Comparison of ENCODE assay signal across 16 cellular contexts in genomic region chr2:102235042-102235473, GRCh38. TPM values are rescaled to one million over a fixed set of nuclear protein-coding genes. Genes with fewer than 3 reads are reported as not detected.
A peak's percentile ranks its signal among the peaks of the same experiment; 100 is the strongest.
DNase-seq lines count a peak whose midpoint lies in the region; ATAC-seq and TF ChIP-seq lines count a peak whose summit lies in the region.
"Had no signal": no experiment of that assay in that cellular context is flagged by ENCODE, and none has a peak within 500 bp of the region (broad histone marks: within the 10 kb centered on the region; RNA-seq: fewer than 3 reads in every experiment).

No MANE protein-coding gene starts in this region.

- H3K4me2 ChIP-seq in neuronal stem cell (ENCODE audit: insufficient read depth, low read length, poor library complexity, severe bottlenecking): no peak overlapping the region

- peak overlapping the region; percentile 27 to 61 for H3K4me3 Mint-ChIP-seq in activated T-cell treated with anti-CD3 and anti-CD28 coated beads, Interleukin-2, amount 50 U/mL, for 72 hours
- H3K4me3 Mint-ChIP-seq in glutamatergic neuron (ENCODE audit: unreplicated experiment): no peak overlapping the region

- POLR2A ChIA-PET in Panc1 (lab: Charles Lee): no interaction called here

- no peak overlapping the region for H2BK5ac ChIP-seq in neuronal stem cell (ENCODE audit: low read length)

- peak overlapping the region; percentile 99 for H4K8ac ChIP-seq in neuronal stem cell (ENCODE audit: low read depth, low read length)

- no peak for ATAC-seq in activated T-cell treated with anti-CD3 and anti-CD28 coated beads, Interleukin-2, amount 50 U/mL, for 72 hours (replicated peaks in 1 of 2)
- peak; percentile 56; the same call in 1 of the 2 replicates for ATAC-seq in Panc1

- H3K9me3 Mint-ChIP-seq in activated T-cell treated with anti-CD3 and anti-CD28 coated beads, Interleukin-2, amount 50 U/mL, for 72 hours: peaks cover 1 to 8% of the 10 kb centered on the region in 2 donors
- H3K9me3 Mint-ChIP-seq in glutamatergic neuron (ENCODE audit: unreplicated experiment): no peaks in the 10 kb centered on the region

- H2BK120ac ChIP-seq in neuronal stem cell (ENCODE audit: low read depth, low read length): peak overlapping the region; percentile 51

- peaks cover 81% of the 10 kb centered on the region for H3K4me1 Mint-ChIP-seq in activated T-cell treated with anti-CD3 and anti-CD28 coated beads, Interleukin-2, amount 50 U/mL, for 72 hours (ENCODE audit: low read depth)
- H3K4me1 Mint-ChIP-seq in glutamatergic neuron (ENCODE audit: low read depth, unreplicated experiment): no peaks in the 10 kb centered on the region

- no peaks in the 10 kb centered on the region for H3K27me3 Mint-ChIP-seq in activated T-cell treated with anti-CD3 and anti-CD28 coated beads, Interleukin-2, amount 50 U/mL, for 72 hours (ENCODE audit: low read depth)
- no peaks in the 10 kb centered on the region for H3K27me3 Mint-ChIP-seq in glutamatergic neuron (ENCODE audit: unreplicated experiment)

- H3K27ac ChIP-seq in Panc1 (ENCODE audit: low read length) (no peak overlapping the region), neuronal stem cell (replicated peaks; ENCODE audit: low read length) (no peak overlapping the region)
- H3K27ac ChIP-seq: sigmoid colon, SK-N-MC, suprapubic skin had no signal

- H3K14ac ChIP-seq in neuronal stem cell (ENCODE audit: low read length): no peak overlapping the region

- no peaks in the 10 kb centered on the region for H3K27me3 ChIP-seq in Panc1 (ENCODE audit: control insufficient read depth, insufficient read depth, low read length)
- no peaks in the 10 kb centered on the region for H3K27me3 ChIP-seq in neuronal stem cell (ENCODE audit: control insufficient read depth in 3 of 3, insufficient read depth in 3 of 3, low read depth in 1 of 3, low read length in 3 of 3)
- H3K27me3 ChIP-seq: sigmoid colon, suprapubic skin had no signal

- H3K4ac ChIP-seq in neuronal stem cell (ENCODE audit: low read length): no peak overlapping the region

- no peak overlapping the region for H3K18ac ChIP-seq in neuronal stem cell (ENCODE audit: low read length)

- H3K36me3 ChIP-seq in Panc1 (ENCODE audit: control insufficient read depth, insufficient read depth, low read length) (no peaks in the 10 kb centered on the region), neuronal stem cell (replicated peaks in 1 of 2; ENCODE audit: control insufficient read depth in 2 of 2, insufficient read depth in 2 of 2, low read length in 2 of 2) (no peaks in the 10 kb centered on the region)
- H3K36me3 ChIP-seq: sigmoid colon had no signal

- in situ Hi-C loops in Panc1 (cut with HindIII; ENCODE audit: low pct_unique_long_range_greater_than_20kb, low sequenced_read_pairs): no loop called here

- no peak for TF ChIP-seq CTCF in Panc1 (IDR thresholded peaks at IDR 0.05)
- TF ChIP-seq CTCF in epithelial cell of proximal tubule (conservative IDR thresholded peaks at IDR 0.05; ENCODE audit: low read depth, low read length): peak; percentile 11
- no peak for TF ChIP-seq CTCF in glutamatergic neuron (IDR thresholded peaks at IDR 0.05; ENCODE audit: partially characterized antibody, unreplicated experiment)

- H3K79me1 ChIP-seq in neuronal stem cell (ENCODE audit: low read depth, low read length): peaks cover 2% of the 10 kb centered on the region

- peak overlapping the region; percentile 43 for H2AK5ac ChIP-seq in neuronal stem cell (ENCODE audit: low read depth, low read length)

- no peak for DNase-seq in activated T-cell treated with anti-CD3 and anti-CD28 coated beads, Interleukin-2, amount 50 U/mL, for 72 hours
- no peak for DNase-seq in activated T-cell treated with anti-CD3 and anti-CD28 coated beads, Interleukin-2, amount 50 U/mL, for 48 hours
- no peak for DNase-seq in Panc1 (ENCODE audit: low read depth, low spot score)
- DNase-seq in epithelial cell of proximal tubule (ENCODE audit: low read depth): no peak
- DNase-seq in neuronal stem cell (ENCODE audit: low spot score): no peak
- no peak for DNase-seq in HCEC 1CT
- DNase-seq in glutamatergic neuron: no peak
- DNase-seq in head of caudate nucleus: no peak
- DNase-seq: activated naive CD4-positive, alpha-beta T cell treated with Interleukin-2 at 50 U/mL for 16 hours; kidney; mucosa of descending colon; sigmoid colon; stimulated activated CD4-positive, alpha-beta T cell treated with anti-CD3 and anti-CD28 coated beads, Interleukin-2, amount 100 ng/mL, for 24 hours had no signal

- CTCF ChIA-PET in Panc1 (lab: Charles Lee): interaction anchor here (0.9 kb wide), 1 partner anchor 215 kb away, joined by 3 read pairs; no protein-coding TSS in a partner anchor

- H3K23ac ChIP-seq in neuronal stem cell (ENCODE audit: low read depth, low read length, poor library complexity): peak overlapping the region; percentile 70

- no peak overlapping the region for H3K27ac Mint-ChIP-seq in activated T-cell treated with anti-CD3 and anti-CD28 coated beads, Interleukin-2, amount 50 U/mL, for 72 hours
- H3K27ac Mint-ChIP-seq in glutamatergic neuron (ENCODE audit: unreplicated experiment): no peak overlapping the region

- H3K9ac ChIP-seq in neuronal stem cell (ENCODE audit: low read depth, low read length, poor library complexity): no peak overlapping the region

- intact Hi-C loops in Panc1 (cut with micrococcal nuclease; ENCODE audit: unreplicated experiment): no loop called here
- intact Hi-C loops in head of caudate nucleus (cut with DNase I): loop anchor here (10.0 kb wide), 1 partner anchor 50 kb away; the partner anchor contains the start of gene IL1RL2

- H2BK15ac ChIP-seq in neuronal stem cell (ENCODE audit: low read length): peak overlapping the region; percentile 66

- H2BK12ac ChIP-seq in neuronal stem cell (ENCODE audit: low read length): no peak overlapping the region

- no peak overlapping the region for H2AFZ ChIP-seq in neuronal stem cell (ENCODE audit: low read length)

- H4K91ac ChIP-seq in neuronal stem cell (ENCODE audit: low read depth, low read length, poor library complexity): no peak overlapping the region

- peaks cover 6 to 12% of the 10 kb centered on the region in 2 donors for H3K36me3 Mint-ChIP-seq in activated T-cell treated with anti-CD3 and anti-CD28 coated beads, Interleukin-2, amount 50 U/mL, for 72 hours (ENCODE audit: insufficient read depth in 2 of 2)
- no peaks in the 10 kb centered on the region for H3K36me3 Mint-ChIP-seq in glutamatergic neuron (ENCODE audit: unreplicated experiment)

- H3K9me3 ChIP-seq in Panc1 (ENCODE audit: control insufficient read depth, insufficient read depth, low read depth, low read length) (no peaks in the 10 kb centered on the region), neuronal stem cell (replicated peaks in 1 of 2; ENCODE audit: control insufficient read depth in 2 of 2, insufficient read depth in 1 of 2, low read depth in 1 of 2, low read length in 2 of 2) (peaks cover 0 to 4% of the 10 kb centered on the region in 2 donors)
- H3K9me3 ChIP-seq: mucosa of descending colon, sigmoid colon, suprapubic skin had no signal

- H3K4me1 ChIP-seq in Panc1 (ENCODE audit: control insufficient read depth, insufficient read depth, low read length) (no peaks in the 10 kb centered on the region), neuronal stem cell (ENCODE audit: control insufficient read depth in 2 of 2, insufficient read depth in 1 of 2, low read depth in 1 of 2, low read length in 2 of 2) (peaks cover 0 to 3% of the 10 kb centered on the region in 2 donors)
- H3K4me1 ChIP-seq: sigmoid colon had no signal

- H3K4me3 ChIP-seq in Panc1 (ENCODE audit: low read depth in 2 of 2, low read length in 2 of 2) (no peak overlapping the region), epithelial cell of proximal tubule (ENCODE audit: low read depth, low read length) (no peak overlapping the region), neuronal stem cell (ENCODE audit: low read length in 2 of 2) (no peak overlapping the region)
- H3K4me3 ChIP-seq: mucosa of descending colon, sigmoid colon, SK-N-MC, suprapubic skin had no signal

- no CpG with 5 or more reads among the region's 18 CpGs for WGBS in neuronal stem cell (ENCODE audit: extremely low coverage in 2 of 2, insufficient read length in 2 of 2, insufficient replicate concordance in 1 of 2), 2 donors

- BruUV-seq in Panc1 (replicated peaks; lab: Mats Ljungman, UMichigan): no TSS peak

RNA-seq across cellular contexts. Expression of gene IL1RL2, which starts 48.2 kb away (rescaled TPM):
- total RNA-seq in activated T-cell treated with anti-CD3 and anti-CD28 coated beads, Interleukin-2, amount 50 U/mL, for 72 hours: 1 to 10 TPM; 1.4 to 1.9 TPM
- total RNA-seq in Panc1 (2021; ENCODE audit: unreplicated experiment) (not detected), epithelial cell of proximal tubule (1.0 and 2.6 TPM in 2 replicates), glutamatergic neuron (ENCODE audit: unreplicated experiment) (not detected)
- polyA plus RNA-seq in Panc1 (2012; ENCODE audit: insufficient read length): not detected
- polyA plus RNA-seq in neuronal stem cell (2013, experiment 1 of 2): not detected
- polyA plus RNA-seq in neuronal stem cell (2013, experiment 2 of 2): not detected
- total RNA-seq: HT1080 had no signal
